ENCODE assay signal across 8 cellular contexts in genomic region chr17:83200231-83200699, GRCh38.
A peak's percentile ranks its signal among the peaks of the same experiment; 100 is the strongest.
DNase-seq lines count a peak whose midpoint lies in the region; ATAC-seq and TF ChIP-seq lines count a peak whose summit lies in the region.

No MANE protein-coding gene starts in this region.

- H3K27ac Mint-ChIP-seq in progenitor cell of endocrine pancreas: no peak overlapping the region

- H3K36me3 Mint-ChIP-seq in activated T-cell treated with anti-CD3 and anti-CD28 coated beads, Interleukin-2, amount 50 U/mL, for 4 hours (ENCODE audit: insufficient read depth): no peaks in the 10 kb centered on the region
- H3K36me3 Mint-ChIP-seq in progenitor cell of endocrine pancreas (ENCODE audit: insufficient read depth): no peaks in the 10 kb centered on the region

- peak; percentile 40 to 69 for ATAC-seq in activated T-cell treated with anti-CD3 and anti-CD28 coated beads, Interleukin-2, amount 50 U/mL, for 4 hours
- ATAC-seq in HG03460 (IDR thresholded peaks at IDR 0.05; ENCODE audit: unreplicated experiment) (no peak), GM18870 (IDR thresholded peaks at IDR 0.05; ENCODE audit: unreplicated experiment) (no peak)

- peaks cover 30% of the 10 kb centered on the region for H3K4me1 Mint-ChIP-seq in activated T-cell treated with anti-CD3 and anti-CD28 coated beads, Interleukin-2, amount 50 U/mL, for 4 hours (ENCODE audit: low read depth)
- H3K4me1 Mint-ChIP-seq in progenitor cell of endocrine pancreas (ENCODE audit: low read depth): peaks cover 2% of the 10 kb centered on the region

- H3K27me3 ChIP-seq in MG63 (no peaks in the 10 kb centered on the region), layer of hippocampus (ENCODE audit: control insufficient read depth, insufficient read depth, low read length) (no peaks in the 10 kb centered on the region)

- H3K27ac ChIP-seq in layer of hippocampus (ENCODE audit: low read depth, low read length): peak overlapping the region; percentile 80

- TF ChIP-seq CTCF in AG09309 (IDR thresholded peaks at IDR 0.05; ENCODE audit: control insufficient read depth, insufficient read depth, low read depth, low read length, missing control alignments) (no peak), progenitor cell of endocrine pancreas (IDR thresholded peaks at IDR 0.05; ENCODE audit: unreplicated experiment) (no peak)

- peaks cover 7% of the 10 kb centered on the region for H3K36me3 ChIP-seq in MG63

- no peaks in the 10 kb centered on the region for H3K9me3 Mint-ChIP-seq in activated T-cell treated with anti-CD3 and anti-CD28 coated beads, Interleukin-2, amount 50 U/mL, for 4 hours
- H3K9me3 Mint-ChIP-seq in progenitor cell of endocrine pancreas (ENCODE audit: low read depth): peaks cover 5% of the 10 kb centered on the region

- peak; percentile 70 for DNase-seq in AG09309 (ENCODE audit: low read depth)
- DNase-seq in MG63: peak; percentile 37
- peak; percentile 32 for DNase-seq in activated T-cell treated with anti-CD3 and anti-CD28 coated beads, Interleukin-2, amount 50 U/mL, for 4 hours
- DNase-seq in stimulated activated CD8-positive, alpha-beta memory T cell treated with anti-CD3 and anti-CD28 coated beads, Interleukin-7, amount 100 ng/mL, for 24 hours (ENCODE audit: low read depth): peak; percentile 42
- DNase-seq in progenitor cell of endocrine pancreas (ENCODE audit: low spot score, unreplicated experiment): no peak

- H3K4me3 Mint-ChIP-seq in activated T-cell treated with anti-CD3 and anti-CD28 coated beads, Interleukin-2, amount 50 U/mL, for 4 hours: peak overlapping the region; percentile 75
- no peak overlapping the region for H3K4me3 Mint-ChIP-seq in progenitor cell of endocrine pancreas (ENCODE audit: low read depth)

- H3K9me3 ChIP-seq in MG63: peaks cover 6% of the 10 kb centered on the region; the same call in 1 of the 2 replicates

- no peaks in the 10 kb centered on the region for H3K27me3 Mint-ChIP-seq in activated T-cell treated with anti-CD3 and anti-CD28 coated beads, Interleukin-2, amount 50 U/mL, for 4 hours (ENCODE audit: low read depth)
- no peaks in the 10 kb centered on the region for H3K27me3 Mint-ChIP-seq in progenitor cell of endocrine pancreas

- H3K4me3 ChIP-seq in AG09309 (ENCODE audit: control insufficient read depth, low read depth, low read length) (no peak overlapping the region), MG63 (no peak overlapping the region)

Comparison
In these comparisons a context has a peak if more than half of its experiments do, and no peak if none do; other contexts are left out.
1. ATAC-seq: peak in activated T-cell treated with anti-CD3 and anti-CD28 coated beads, Interleukin-2, amount 50 U/mL, for 4 hours (2 of 2); none in HG03460 (single experiment) and GM18870 (single experiment).